ENCODE assay signal across 8 cellular contexts in genomic region chr14:74619672-74620131, GRCh38. TPM values are rescaled to one million over a fixed set of nuclear protein-coding genes. Genes with fewer than 3 reads are reported as not detected.
A peak's percentile ranks its signal among the peaks of the same experiment; 100 is the strongest.
DNase-seq lines count a peak whose midpoint lies in the region; ATAC-seq and TF ChIP-seq lines count a peak whose summit lies in the region.

No MANE protein-coding gene starts in this region.

- H3K4me3 Mint-ChIP-seq in activated T-helper 17 cell treated with anti-CD3 and anti-CD28 coated beads, Interleukin-2, amount 50 U/mL, for 72 hours: peak overlapping the region; percentile 34

- H3K4me3 ChIP-seq in HCT116 (replicated peaks in 1 of 2; ENCODE audit: low read depth in 1 of 2, low read length in 2 of 2): peak overlapping the region in 1 of 2 experiments; percentile 7; a peak in 2 of 4 replicates
- no peak overlapping the region for H3K4me3 ChIP-seq in heart right ventricle
- no peak overlapping the region for H3K4me3 ChIP-seq in skeletal muscle tissue (ENCODE audit: low read length in 3 of 3)
- H3K4me3 ChIP-seq in OCI-LY7 (ENCODE audit: low read depth, low read length, poor library complexity, severe bottlenecking): no peak overlapping the region

- H3K36me3 Mint-ChIP-seq in activated T-helper 17 cell treated with anti-CD3 and anti-CD28 coated beads, Interleukin-2, amount 50 U/mL, for 72 hours (ENCODE audit: low read depth): no peaks in the 10 kb centered on the region

- no peaks in the 10 kb centered on the region for H3K9me3 Mint-ChIP-seq in activated T-helper 17 cell treated with anti-CD3 and anti-CD28 coated beads, Interleukin-2, amount 50 U/mL, for 72 hours

- peak overlapping the region; percentile 77 for H3K27ac Mint-ChIP-seq in activated T-helper 17 cell treated with anti-CD3 and anti-CD28 coated beads, Interleukin-2, amount 50 U/mL, for 72 hours

- H3K4me1 Mint-ChIP-seq in activated T-helper 17 cell treated with anti-CD3 and anti-CD28 coated beads, Interleukin-2, amount 50 U/mL, for 72 hours: peaks cover 42% of the 10 kb centered on the region

- H2AFZ ChIP-seq in HCT116 (ENCODE audit: low read depth, low read length, poor library complexity, severe bottlenecking) (peak overlapping the region; percentile 19), OCI-LY7 (ENCODE audit: low read length) (no peak overlapping the region)

- ATAC-seq in HCT116: peak; percentile 47
- ATAC-seq in activated T-helper 17 cell treated with anti-CD3 and anti-CD28 coated beads, Interleukin-2, amount 50 U/mL, for 72 hours (replicated peaks): no peak
- ATAC-seq in heart right ventricle: peak; percentile 74 to 90 (median 86)
- no peak for ATAC-seq in HG02884 (IDR thresholded peaks at IDR 0.05; ENCODE audit: unreplicated experiment)

- H3K79me2 ChIP-seq in HCT116 (ENCODE audit: insufficient read depth, low read length): no peaks in the 10 kb centered on the region
- H3K79me2 ChIP-seq in OCI-LY7 (ENCODE audit: insufficient read depth, low read depth, low read length): no peaks in the 10 kb centered on the region

- no peak for TF ChIP-seq POLR2A in HCT116 (IDR thresholded peaks at IDR 0.05; ENCODE audit: borderline replicate concordance, extremely low read depth, insufficient read depth, insufficient read length)

- TF ChIP-seq RAD21 in HCT116 (IDR thresholded peaks at IDR 0.05; ENCODE audit: low read depth): no peak

- BruUV-seq in HCT116 (replicated peaks; lab: Mats Ljungman, UMichigan): no TSS peak
- no TSS peak for BruUV-seq in OCI-LY7 (replicated peaks; lab: Mats Ljungman, UMichigan)

- H3K4me1 ChIP-seq in HCT116 (ENCODE audit: control insufficient read depth in 1 of 2, insufficient read depth in 2 of 2, low read length in 2 of 2) (peaks cover 55 to 75% of the 10 kb centered on the region in 2 experiments), heart right ventricle (peaks cover 8 to 73% (median 36%) of the 10 kb centered on the region in 9 donors), skeletal muscle tissue (ENCODE audit: control insufficient read depth in 3 of 3, insufficient read depth in 3 of 3, low read length in 3 of 3) (peaks cover 33 to 47% (median 41%) of the 10 kb centered on the region in 3 donors), OCI-LY7 (ENCODE audit: insufficient read depth, low read length, poor library complexity, severe bottlenecking) (peaks cover 22% of the 10 kb centered on the region)

- H4K20me1 ChIP-seq in HCT116 (ENCODE audit: insufficient read depth) (no peaks in the 10 kb centered on the region), OCI-LY7 (ENCODE audit: insufficient read depth, low read length) (no peaks in the 10 kb centered on the region)

- WGBS in heart right ventricle, 2 donors: 37 to 51% methylated on average over 6 of the region's 6 CpGs

- no peak for DNase-seq in HCT116 (ENCODE audit: low read depth, low spot score)
- DNase-seq in heart right ventricle: peak; percentile 65 to 78
- DNase-seq in Ammon's horn (ENCODE audit: low spot score): no peak
- no peak for DNase-seq in OCI-LY7 (ENCODE audit: low spot score)
- DNase-seq in DMS79 (lab: John Stamatoyannopoulos, UW): no peak

- POLR2A ChIA-PET in HCT116 (lab: Charles Lee) (no interaction called here), OCI-LY7 (lab: Charles Lee) (interaction anchor here (1.3 kb wide), 1 partner anchor 8 kb away, joined by 3 read pairs; no protein-coding TSS in a partner anchor)

- TF ChIP-seq CTCF in HCT116 (IDR thresholded peaks at IDR 0.05 in 2 of 3, conservative IDR thresholded peaks at IDR 0.05 in 1 of 3; ENCODE audit: borderline replicate concordance in 1 of 3, insufficient read depth in 1 of 3, low read depth in 2 of 3, low read length in 2 of 3): no peak
- no peak for TF ChIP-seq CTCF in heart right ventricle (IDR thresholded peaks at IDR 0.05)
- TF ChIP-seq CTCF in OCI-LY7 (conservative IDR thresholded peaks at IDR 0.05; ENCODE audit: low read length): no peak

- H3K27ac ChIP-seq in HCT116 (ENCODE audit: low read depth, low read length) (peak overlapping the region; percentile 70), heart right ventricle (peak overlapping the region; percentile 42 to 88 (median 66)), skeletal muscle tissue (ENCODE audit: low read depth, low read length) (peak overlapping the region; percentile 75), OCI-LY7 (ENCODE audit: low read depth, low read length, poor library complexity, severe bottlenecking) (no peak overlapping the region)

- H3K36me3 ChIP-seq in HCT116 (ENCODE audit: control insufficient read depth in 1 of 2, insufficient read depth in 2 of 2, low read length in 2 of 2) (no peaks in the 10 kb centered on the region), heart right ventricle (no peaks in the 10 kb centered on the region), skeletal muscle tissue (ENCODE audit: control insufficient read depth in 3 of 3, insufficient read depth in 3 of 3, low read length in 3 of 3) (no peaks in the 10 kb centered on the region), OCI-LY7 (ENCODE audit: insufficient read depth, low read length) (no peaks in the 10 kb centered on the region)

- intact Hi-C loops in HCT116 (cut with micrococcal nuclease): loop anchor here (5.0 kb wide), 1 partner anchor 93 kb away; the partner anchor contains the start of genes AREL1 and FCF1
- intact Hi-C loops in heart right ventricle (cut with DNase I): loop anchor here in 6 of 10 donors (5.0 to 10.0 kb wide), 6 partner anchors 43 to 255 kb away; partner anchors contain the start of genes AREL1 (in 1 of the 6), FCF1 (in 1 of the 6), ISCA2 (in 1 of the 6) and NPC2 (in 1 of the 6)
- intact Hi-C loops in OCI-LY7 (cut with micrococcal nuclease; ENCODE audit: unreplicated experiment): no loop called here

- H3K9me2 ChIP-seq in HCT116 (ENCODE audit: insufficient read depth) (no peaks in the 10 kb centered on the region), OCI-LY7 (ENCODE audit: insufficient read depth, low read length) (no peaks in the 10 kb centered on the region)

- no peaks in the 10 kb centered on the region for H3K9me3 ChIP-seq in HCT116 (ENCODE audit: control insufficient read depth in 1 of 2, insufficient read depth in 1 of 2, low read depth in 1 of 2, low read length in 2 of 2)
- H3K9me3 ChIP-seq in heart right ventricle: no peaks in the 10 kb centered on the region
- no peaks in the 10 kb centered on the region for H3K9me3 ChIP-seq in skeletal muscle tissue (ENCODE audit: control insufficient read depth in 3 of 3, low read length in 3 of 3)
- no peaks in the 10 kb centered on the region for H3K9me3 ChIP-seq in OCI-LY7 (ENCODE audit: low read length)

- H3K9ac ChIP-seq in HCT116 (ENCODE audit: low read length) (peak overlapping the region; percentile 40), skeletal muscle tissue (ENCODE audit: low read depth in 1 of 3, low read length in 3 of 3) (no peak overlapping the region)

- H3K27me3 ChIP-seq in HCT116 (ENCODE audit: insufficient read depth, low read length): 0 out of 2 replicates have a peak, but pooled peaks cover 6% of the 10 kb centered on the region
- H3K27me3 ChIP-seq in heart right ventricle: peaks cover 0 to 12% (median 4%) of the 10 kb centered on the region in 7 donors
- peaks cover 3 to 24% (median 9%) of the 10 kb centered on the region in 3 donors for H3K27me3 ChIP-seq in skeletal muscle tissue (ENCODE audit: control insufficient read depth in 3 of 3, insufficient read depth in 3 of 3, low read length in 3 of 3)

- H3K4me2 ChIP-seq in HCT116 (ENCODE audit: low read length) (peak overlapping the region; percentile 78), OCI-LY7 (ENCODE audit: low read length) (no peak overlapping the region)

- CTCF ChIA-PET in HCT116 (lab: Charles Lee): interaction anchor here (2.7 kb wide), 1 partner anchor 11 kb away, joined by 31 read pairs; no protein-coding TSS in a partner anchor
- CTCF ChIA-PET in OCI-LY7 (lab: Charles Lee; ENCODE audit: unreplicated experiment): interaction anchor here (1.0 to 2.6 kb wide), 2 partner anchors 11 to 47 kb away, joined by 4 to 10 read pairs; no protein-coding TSS in a partner anchor

- peaks cover 2% of the 10 kb centered on the region for H3K27me3 Mint-ChIP-seq in activated T-helper 17 cell treated with anti-CD3 and anti-CD28 coated beads, Interleukin-2, amount 50 U/mL, for 72 hours

- RAD21 ChIA-PET in HCT116 (lab: Charles Lee; ENCODE audit: low non-redundant PET in 1 of 2, low total read pairs in 2 of 2, uncharacterized antibody in 2 of 2, unreplicated experiment in 2 of 2): no interaction called here

TF ChIP-seq in HCT116, 20 proteins besides CTCF, POLR2A, EP300 and RAD21:
- TF ChIP-seq SP1 (IDR thresholded peaks at IDR 0.05; ENCODE audit: low read depth) (no peak), POLR2AphosphoS5 (IDR thresholded peaks at IDR 0.05; ENCODE audit: low read depth, low read length) (peak; percentile 41; the same call in 1 of the 2 replicates)
TF ChIP-seq in HCT116: peak in this region for 1.

RNA-seq across cellular contexts. Expression of gene LTBP2, which starts 7.7 kb away (rescaled TPM):
- total RNA-seq in HCT116 (2021; ENCODE audit: unreplicated experiment) (1.5 TPM), heart right ventricle (10 to 100 TPM in 9 of 10 donors, 1 to 10 TPM in 1; 7.1 to 50.3 (median 18.5) TPM), skeletal muscle tissue (12.0 TPM), OCI-LY7 (2022) (0.15 and 0.35 TPM in 2 replicates)
- 1.3 and 1.5 TPM in 2 replicates for polyA plus RNA-seq in HCT116 (2012)
- total RNA-seq in activated T-helper 17 cell treated with anti-CD3 and anti-CD28 coated beads, Interleukin-2, amount 50 U/mL, for 72 hours: under 1 TPM in 1 of 2 donors, not detected in 1; 0.03 TPM
- 1 to 10 TPM; 3.5 TPM for polyA plus RNA-seq in heart right ventricle
- 0.21 and 0.25 TPM in 2 replicates for total RNA-seq in OCI-LY7 (2014; rRNA removed; shearing (Covaris generic))

Comparison
In these comparisons a context has a peak if more than half of its experiments do, and no peak if none do; other contexts are left out.
1. ATAC-seq: peak in HCT116 (single experiment) and heart right ventricle (8 of 8); none in activated T-helper 17 cell treated with anti-CD3 and anti-CD28 coated beads, Interleukin-2, amount 50 U/mL, for 72 hours (single experiment) and HG02884 (single experiment).
2. DNase-seq: peak in heart right ventricle (2 of 2); none in HCT116 (single experiment), Ammon's horn (single experiment), OCI-LY7 (single experiment) and DMS79 (single experiment).